8 cellular contexts compared by ENCODE assay signal in the genomic region with DNA sequence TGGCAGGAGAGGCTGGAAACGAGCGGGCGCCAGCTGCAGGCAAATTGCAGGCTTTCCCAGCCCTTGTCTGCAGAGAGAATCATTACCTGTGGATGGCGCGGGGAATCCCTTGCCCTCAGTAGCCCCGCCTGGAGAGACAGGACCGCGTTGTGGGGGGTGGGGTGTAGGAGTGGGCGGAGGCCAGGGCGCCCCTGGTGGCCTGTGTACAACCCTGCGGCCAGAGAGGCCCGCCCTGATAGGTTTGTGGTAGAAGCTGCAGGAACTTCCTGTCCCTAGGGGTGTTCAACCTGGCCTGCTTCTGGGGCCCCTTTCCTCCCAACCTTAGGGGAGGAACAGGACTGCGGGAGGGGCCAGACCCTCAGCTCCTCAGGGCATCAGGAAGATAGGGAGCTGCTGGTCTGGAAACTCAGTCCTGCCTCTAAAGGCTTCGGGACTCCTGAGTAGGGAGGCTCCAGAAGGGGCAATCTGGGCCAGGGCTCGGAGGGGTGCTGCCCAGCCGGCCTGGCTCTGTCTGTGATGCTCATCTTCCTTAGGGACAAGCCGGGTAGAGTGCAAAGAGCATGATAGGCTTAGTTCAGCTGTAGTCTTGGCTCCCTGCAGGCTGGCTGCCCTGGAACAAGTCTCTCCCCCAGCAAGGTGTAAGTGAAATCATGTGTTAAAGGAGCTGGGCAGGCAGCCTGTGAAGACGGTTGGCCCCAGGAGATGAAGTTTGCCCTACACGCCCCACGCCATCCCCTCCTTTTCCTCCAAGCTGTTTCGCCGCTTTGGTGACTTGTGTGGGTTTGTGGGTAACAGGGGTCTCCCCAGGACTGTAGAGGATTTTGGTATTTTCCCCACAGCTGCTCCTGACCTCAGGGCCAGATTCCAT. TPM values are rescaled to one million over a fixed set of nuclear protein-coding genes. Genes with fewer than 3 reads are reported as not detected.
DNase-seq lines count a peak whose midpoint lies in the region; ATAC-seq and TF ChIP-seq lines count a peak whose summit lies in the region.

No MANE protein-coding gene starts in this region.

- WGBS in endodermal cell (ENCODE audit: insufficient coverage in 1 of 2, insufficient read length in 1 of 2), 2 experiments, result 34% methylated on average over 6 to 22 of the region's 22 CpGs

- H3K4me1 ChIP-seq in CD8-positive, alpha-beta memory T cell (ENCODE audit: insufficient read depth, low read length), result peaks cover 72% of the 10 kb centered on the region
- peaks cover 18% of the 10 kb centered on the region for H3K4me1 ChIP-seq in endodermal cell (ENCODE audit: control insufficient read depth, insufficient read depth, low read length)

- POLR2A ChIA-PET in CD8-positive, alpha-beta memory T cell (lab: Charles Lee), result interaction anchor here (0.6 to 4.3 kb wide), 11 partner anchors 10 to 146 kb away, joined by 3 to 25 read pairs (median 4); a partner anchor contains a TSS

- ATAC-seq in GM19397 (IDR thresholded peaks at IDR 0.05; ENCODE audit: unreplicated experiment) (peak; percentile 65), HG03565 (IDR thresholded peaks at IDR 0.05; ENCODE audit: unreplicated experiment) (peak; percentile 66)
- peak; percentile 76 for ATAC-seq in activated CD8-positive, alpha-beta memory T cell treated with anti-CD3 and anti-CD28 coated beads, Interleukin-2, amount 10 ng/mL, durations not matched to agents 7 days and 5 days

- peak overlapping the region; percentile 94 for H3K4me3 ChIP-seq in CD8-positive, alpha-beta memory T cell (ENCODE audit: low read length)
- peak overlapping the region; percentile 74 for H3K4me3 ChIP-seq in endodermal cell (ENCODE audit: low read length)

- DNase-seq in CD8-positive, alpha-beta memory T cell, result peak; percentile 82 to 93 (median 87)
- DNase-seq in NOMO-1 (lab: John Stamatoyannopoulos, UW; ENCODE audit: unreplicated experiment in 2 of 2) (peak; percentile 90 to 96), endodermal cell (peak; percentile 98), midbrain (lab: John Stamatoyannopoulos, UW) (peak; percentile 58)
- peak; percentile 96 for DNase-seq in activated CD8-positive, alpha-beta memory T cell treated with anti-CD3 and anti-CD28 coated beads, Interleukin-2, amount 10 ng/mL, durations not matched to agents 7 days and 5 days
- peak; percentile 75 to 76 for DNase-seq in stimulated activated CD8-positive, alpha-beta memory T cell treated with anti-CD3 and anti-CD28 coated beads, Interleukin-2, amount 100 ng/mL, for 1 hour (ENCODE audit: low read depth in 2 of 2)

- H3K36me3 ChIP-seq in CD8-positive, alpha-beta memory T cell (ENCODE audit: insufficient read depth, low read length), result peaks cover 6% of the 10 kb centered on the region
- H3K36me3 ChIP-seq in endodermal cell (ENCODE audit: control insufficient read depth, insufficient read depth, low read length), result no peaks in the 10 kb centered on the region

- no peaks in the 10 kb centered on the region for H3K9me3 ChIP-seq in CD8-positive, alpha-beta memory T cell (ENCODE audit: low read length)
- H3K9me3 ChIP-seq in endodermal cell (ENCODE audit: control insufficient read depth, low read length), result no peaks in the 10 kb centered on the region

- H3K4me1 Mint-ChIP-seq in CD8-positive, alpha-beta memory T cell, result peaks cover 71 to 90% (median 73%) of the 10 kb centered on the region in 3 donors
- H3K4me1 Mint-ChIP-seq in activated CD8-positive, alpha-beta memory T cell treated with anti-CD3 and anti-CD28 coated beads, Interleukin-2, amount 10 ng/mL, durations not matched to agents 7 days and 5 days, result peaks cover 54% of the 10 kb centered on the region
- peaks cover 27% of the 10 kb centered on the region for H3K4me1 Mint-ChIP-seq in endodermal cell

- peak overlapping the region; percentile 82 to 100 (median 94) for H3K27ac Mint-ChIP-seq in CD8-positive, alpha-beta memory T cell
- peak overlapping the region; percentile 94 for H3K27ac Mint-ChIP-seq in activated CD8-positive, alpha-beta memory T cell treated with anti-CD3 and anti-CD28 coated beads, Interleukin-2, amount 10 ng/mL, durations not matched to agents 7 days and 5 days
- H3K27ac Mint-ChIP-seq in endodermal cell, result no peak overlapping the region

- no peaks in the 10 kb centered on the region for H3K9me3 Mint-ChIP-seq in CD8-positive, alpha-beta memory T cell
- no peaks in the 10 kb centered on the region for H3K9me3 Mint-ChIP-seq in activated CD8-positive, alpha-beta memory T cell treated with anti-CD3 and anti-CD28 coated beads, Interleukin-2, amount 10 ng/mL, durations not matched to agents 7 days and 5 days (ENCODE audit: low read depth)
- H3K9me3 Mint-ChIP-seq in endodermal cell, result no peaks in the 10 kb centered on the region

- H3K27ac ChIP-seq in CD8-positive, alpha-beta memory T cell (ENCODE audit: low read depth, low read length), result peak overlapping the region; percentile 77
- H3K27ac ChIP-seq in endodermal cell (ENCODE audit: low read depth, low read length), result no peak overlapping the region

- H3K27me3 ChIP-seq in CD8-positive, alpha-beta memory T cell (ENCODE audit: insufficient read depth, low read length, poor library complexity, severe bottlenecking), result no peaks in the 10 kb centered on the region
- H3K27me3 ChIP-seq in endodermal cell (ENCODE audit: control insufficient read depth, insufficient read depth, low read length, poor library complexity, severe bottlenecking), result peaks cover 8% of the 10 kb centered on the region

- H3K9ac ChIP-seq in endodermal cell (ENCODE audit: extremely low read depth, low read length, poor library complexity, severe bottlenecking), result no peak overlapping the region

- H3K27me3 Mint-ChIP-seq in CD8-positive, alpha-beta memory T cell, result peaks cover 0 to 3% of the 10 kb centered on the region in 2 donors
- no peaks in the 10 kb centered on the region for H3K27me3 Mint-ChIP-seq in activated CD8-positive, alpha-beta memory T cell treated with anti-CD3 and anti-CD28 coated beads, Interleukin-2, amount 10 ng/mL, durations not matched to agents 7 days and 5 days
- no peaks in the 10 kb centered on the region for H3K27me3 Mint-ChIP-seq in endodermal cell (ENCODE audit: insufficient read depth)

- TF ChIP-seq CTCF in endodermal cell (conservative IDR thresholded peaks at IDR 0.05), result peak; percentile 98

- peaks cover 0 to 37% (median 0%) of the 10 kb centered on the region in 3 donors for H3K36me3 Mint-ChIP-seq in CD8-positive, alpha-beta memory T cell
- peaks cover 4% of the 10 kb centered on the region for H3K36me3 Mint-ChIP-seq in activated CD8-positive, alpha-beta memory T cell treated with anti-CD3 and anti-CD28 coated beads, Interleukin-2, amount 10 ng/mL, durations not matched to agents 7 days and 5 days
- H3K36me3 Mint-ChIP-seq in endodermal cell (ENCODE audit: low read depth), result peaks cover 1% of the 10 kb centered on the region

- CTCF ChIA-PET in CD8-positive, alpha-beta memory T cell (lab: Charles Lee), result interaction anchor here (0.6 to 6.8 kb wide), 13 partner anchors 10 to 263 kb away, joined by 3 to 222 read pairs (median 6); a partner anchor contains a TSS
- CTCF ChIA-PET in activated CD8-positive, alpha-beta memory T cell treated with anti-CD3 and anti-CD28 coated beads, Interleukin-2, amount 10 ng/mL, durations not matched to agents 7 days and 5 days (lab: Charles Lee), result interaction anchor here (0.6 to 5.8 kb wide), 39 partner anchors 10 to 440 kb away, joined by 3 to 63 read pairs (median 4); a partner anchor contains a TSS

- peak overlapping the region; percentile 92 to 99 (median 97) for H3K4me3 Mint-ChIP-seq in CD8-positive, alpha-beta memory T cell
- H3K4me3 Mint-ChIP-seq in activated CD8-positive, alpha-beta memory T cell treated with anti-CD3 and anti-CD28 coated beads, Interleukin-2, amount 10 ng/mL, durations not matched to agents 7 days and 5 days, result peak overlapping the region; percentile 93
- peak overlapping the region; percentile 58 for H3K4me3 Mint-ChIP-seq in endodermal cell

RNA-seq across cellular contexts. Expression of a gene that starts 24.1 kb away (rescaled TPM):
- under 1 TPM; 0.31 to 0.48 TPM for total RNA-seq in CD8-positive, alpha-beta memory T cell
- polyA plus RNA-seq in CD8-positive, alpha-beta memory T cell, result not detected
- under 1 TPM; 0.52 to 0.96 TPM for total RNA-seq in activated CD8-positive, alpha-beta memory T cell treated with anti-CD3 and anti-CD28 coated beads, Interleukin-2, amount 10 ng/mL, durations not matched to agents 7 days and 5 days
- 1 to 10 TPM in 1 of 2 donors, under 1 TPM in 1; 0.40 to 1.6 TPM for total RNA-seq in endodermal cell
- polyA plus RNA-seq in endodermal cell (2013, experiment 1 of 2), result 2.9 TPM
- polyA plus RNA-seq in endodermal cell (2013, experiment 2 of 2), result 2.2 TPM
